In genomic region chr3:131174752-131175151, GRCh38 we compare ENCODE assay signal across 8 cellular contexts.
DNase-seq lines count a peak whose midpoint lies in the region; ATAC-seq, FAIRE-seq and TF ChIP-seq lines count a peak whose summit lies in the region.

No MANE protein-coding gene starts in this region.

- no peaks in the 10 kb centered on the region for H3K27me3 ChIP-seq in endothelial cell of umbilical vein (ENCODE audit: control insufficient read depth in 2 of 2, insufficient read depth in 2 of 2, low read length in 2 of 2)
- H3K27me3 ChIP-seq in BE2C = no peaks in the 10 kb centered on the region
- H3K27me3 ChIP-seq in esophagus squamous epithelium = no peaks in the 10 kb centered on the region

- peak; percentile 33 for FAIRE-seq in GM12892 (lab: Jason Lieb, UNC)
- peak; percentile 21 for FAIRE-seq in endothelial cell of umbilical vein (lab: Jason Lieb, UNC)

- H3K4me2 ChIP-seq in endothelial cell of umbilical vein (ENCODE audit: insufficient read depth, low read length) = no peak overlapping the region

- no TSS peak for BruUV-seq in endothelial cell of umbilical vein (replicated peaks; lab: Mats Ljungman, UMichigan)

- no peak overlapping the region for H2AFZ ChIP-seq in endothelial cell of umbilical vein (ENCODE audit: low read depth, low read length)

- TF ChIP-seq POLR2A in GM12892 (IDR thresholded peaks at IDR 0.05; ENCODE audit: low read depth, low read length) (no peak), endothelial cell of umbilical vein (IDR thresholded peaks at IDR 0.05; ENCODE audit: low read depth, low read length) (no peak), esophagus squamous epithelium (IDR thresholded peaks at IDR 0.05) (no peak)

- H3K9me1 ChIP-seq in endothelial cell of umbilical vein (replicated peaks; ENCODE audit: control insufficient read depth, extremely low read depth, insufficient read depth, low read length) = no peaks in the 10 kb centered on the region

- no peak for DNase-seq in GM12892 (ENCODE audit: insufficient read length)
- peak; percentile 86 for DNase-seq in HT1080 (ENCODE audit: low read depth)
- no peak for DNase-seq in endothelial cell of umbilical vein (ENCODE audit: low read depth, low spot score)
- no peak for DNase-seq in NCI-H2196 (lab: John Stamatoyannopoulos, UW; ENCODE audit: unreplicated experiment)
- no peak for DNase-seq in BE2C
- DNase-seq in esophagus squamous epithelium (lab: John Stamatoyannopoulos, UW) = no peak
- DNase-seq in NCI-H1092 treated with DMSO at 0.1 percent for 48 hours (lab: John Stamatoyannopoulos, UW) = no peak

- H3K9me3 ChIP-seq in endothelial cell of umbilical vein (replicated peaks; ENCODE audit: control insufficient read depth, insufficient read depth, low read length) (no peaks in the 10 kb centered on the region), BE2C (no peaks in the 10 kb centered on the region), esophagus squamous epithelium (peaks cover 0 to 5% (median 0%) of the 10 kb centered on the region in 3 donors)

- POLR2A ChIA-PET in endothelial cell of umbilical vein (lab: Charles Lee) = no interaction called here

- dilution Hi-C loops in endothelial cell of umbilical vein (cut with MboI; ENCODE audit: extremely low pct_ligation_motif_present, low sequenced_read_pairs) = no loop called here

- H3K4me3 ChIP-seq in endothelial cell of umbilical vein (replicated peaks in 1 of 3; ENCODE audit: insufficient read depth in 1 of 3, low read depth in 1 of 3, low read length in 3 of 3) (no peak overlapping the region), BE2C (ENCODE audit: low read depth, low read length) (no peak overlapping the region), esophagus squamous epithelium (no peak overlapping the region)

- no peak for TF ChIP-seq CTCF in endothelial cell of umbilical vein (IDR thresholded peaks at IDR 0.05; ENCODE audit: extremely low read depth in 1 of 2, insufficient read depth in 1 of 2, low read depth in 1 of 2, low read length in 2 of 2)
- no peak for TF ChIP-seq CTCF in BE2C (IDR thresholded peaks at IDR 0.05; ENCODE audit: low read depth, low read length)
- TF ChIP-seq CTCF in esophagus squamous epithelium (IDR thresholded peaks at IDR 0.05) = no peak

- H4K20me1 ChIP-seq in endothelial cell of umbilical vein (replicated peaks; ENCODE audit: control insufficient read depth, extremely low read depth, insufficient read depth, low read length) = no peaks in the 10 kb centered on the region

- intact Hi-C loops in endothelial cell of umbilical vein (cut with micrococcal nuclease) = no loop called here
- intact Hi-C loops in esophagus squamous epithelium (cut with DNase I) = no loop called here

- H3K4me1 ChIP-seq in endothelial cell of umbilical vein (ENCODE audit: control insufficient read depth, extremely low read depth, insufficient read depth, low read length) (no peaks in the 10 kb centered on the region), BE2C (peaks cover 9% of the 10 kb centered on the region; the same call in 1 of the 2 replicates), esophagus squamous epithelium (no peaks in the 10 kb centered on the region)

- H3K9ac ChIP-seq in endothelial cell of umbilical vein (replicated peaks; ENCODE audit: extremely low read depth, insufficient read depth, low read length) = no peak overlapping the region

- no peaks in the 10 kb centered on the region for H3K79me2 ChIP-seq in endothelial cell of umbilical vein (ENCODE audit: control insufficient read depth, insufficient read depth, low read length)

- ATAC-seq in GM21390 (IDR thresholded peaks at IDR 0.05; ENCODE audit: unreplicated experiment) = peak; percentile 98

- WGBS in esophagus squamous epithelium, 2 donors = 87 to 100% methylated on average over 1 of the region's 1 CpG

- H3K27ac ChIP-seq in endothelial cell of umbilical vein (ENCODE audit: insufficient read depth, low read depth, low read length) = no peak overlapping the region
- H3K27ac ChIP-seq in esophagus squamous epithelium = no peak overlapping the region

- CTCF ChIA-PET in endothelial cell of umbilical vein (lab: Charles Lee) = interaction anchor here (1.7 kb wide), 1 partner anchor 13 kb away, joined by 5 read pairs; no protein-coding TSS in a partner anchor

- no peaks in the 10 kb centered on the region for H3K36me3 ChIP-seq in endothelial cell of umbilical vein (ENCODE audit: control insufficient read depth in 2 of 2, extremely low read depth in 1 of 2, insufficient read depth in 2 of 2, low read length in 2 of 2)
- no peaks in the 10 kb centered on the region for H3K36me3 ChIP-seq in BE2C
- H3K36me3 ChIP-seq in esophagus squamous epithelium = peaks cover 0 to 3% (median 0%) of the 10 kb centered on the region in 3 donors

TF ChIP-seq in endothelial cell of umbilical vein, 7 proteins besides CTCF, POLR2A, EP300 and RAD21:
- TF ChIP-seq FOS (IDR thresholded peaks at IDR 0.05; ENCODE audit: borderline replicate concordance, insufficient read depth, low read length) (no peak), POLR2AphosphoS5 (IDR thresholded peaks at IDR 0.05; ENCODE audit: insufficient read depth, low read depth, low read length) (no peak), GATA2 (IDR thresholded peaks at IDR 0.05; ENCODE audit: insufficient read depth, insufficient read length, low read depth, low read length) (no peak), MYC (IDR thresholded peaks at IDR 0.05; ENCODE audit: low read depth, low read length) (no peak), EZH2 (IDR thresholded peaks at IDR 0.05; ENCODE audit: borderline replicate concordance, low read depth, low read length, severe bottlenecking) (no peak), MAX (IDR thresholded peaks at IDR 0.05; ENCODE audit: insufficient read depth, insufficient read length) (no peak), JUN (IDR thresholded peaks at IDR 0.05; ENCODE audit: borderline replicate concordance, insufficient read depth, insufficient read length, low read depth) (no peak)
